In genomic region chr2:53403836-53404413, GRCh38 we compare ENCODE assay signal across 10 cellular contexts.
DNase-seq lines count a peak whose midpoint lies in the region; ATAC-seq and TF ChIP-seq lines count a peak whose summit lies in the region.
"Had no signal": no experiment of that assay in that cellular context is flagged by ENCODE, and none has a peak within 500 bp of the region (broad histone marks: within the 10 kb centered on the region; RNA-seq: fewer than 3 reads in every experiment).

No MANE protein-coding gene starts in this region.

- intact Hi-C loops in sciatic nerve (cut with DNase I): no loop called here

- no peaks in the 10 kb centered on the region for H3K9me3 ChIP-seq in WERI-Rb-1 (ENCODE audit: severe bottlenecking)

- peak overlapping the region; percentile 39 for H2AFZ ChIP-seq in ACC112 (ENCODE audit: low read length, unreplicated experiment)

- H3K36me3 ChIP-seq in ACC112 (ENCODE audit: insufficient read depth, low read length): no peaks in the 10 kb centered on the region
- no peaks in the 10 kb centered on the region for H3K36me3 ChIP-seq in WERI-Rb-1
- H3K36me3 ChIP-seq: cardiac muscle cell had no signal

- no peaks in the 10 kb centered on the region for H3K79me2 ChIP-seq in ACC112 (ENCODE audit: control insufficient read depth, insufficient read depth, low read length, unreplicated experiment)

- ATAC-seq in GM21360 (IDR thresholded peaks at IDR 0.05; ENCODE audit: unreplicated experiment): peak; percentile 63
- ATAC-seq in sciatic nerve: no peak

- peak; percentile 58 for DNase-seq in HS-27A (ENCODE audit: low read depth)
- peak; percentile 63 for DNase-seq in choroid plexus epithelial cell (ENCODE audit: low read depth)
- DNase-seq in WERI-Rb-1: no peak
- no peak for DNase-seq in sciatic nerve (ENCODE audit: low spot score)
- DNase-seq in GF-D8 (lab: John Stamatoyannopoulos, UW): no peak
- no peak for DNase-seq in epidermal melanocyte (ENCODE audit: insufficient read length, low spot score)
- DNase-seq: activated CD4-positive, alpha-beta T cell treated with anti-CD3 and anti-CD28 coated beads for 4 hours had no signal

- H3K27me3 ChIP-seq in ACC112 (ENCODE audit: insufficient read depth, low read length): no peaks in the 10 kb centered on the region
- H3K27me3 ChIP-seq in WERI-Rb-1 (ENCODE audit: insufficient read depth, low read depth, severe bottlenecking): no peaks in the 10 kb centered on the region
- H3K27me3 ChIP-seq: cardiac muscle cell had no signal

- H3K27ac ChIP-seq in ACC112 (ENCODE audit: low read depth, low read length): no peak overlapping the region
- H3K27ac ChIP-seq in WERI-Rb-1: no peak overlapping the region
- H3K27ac ChIP-seq: cardiac muscle cell had no signal

- peaks cover 17% of the 10 kb centered on the region for H3K4me1 ChIP-seq in ACC112 (ENCODE audit: control insufficient read depth, insufficient read depth, low read length, unreplicated experiment)

- TF ChIP-seq CTCF in choroid plexus epithelial cell (conservative IDR thresholded peaks at IDR 0.05; ENCODE audit: low read depth, low read length) (no peak), WERI-Rb-1 (IDR thresholded peaks at IDR 0.05; ENCODE audit: low read depth, low read length) (no peak)

- H3K4me3 ChIP-seq in ACC112 (ENCODE audit: low read depth, low read length): no peak overlapping the region
- no peak overlapping the region for H3K4me3 ChIP-seq in choroid plexus epithelial cell (ENCODE audit: low read depth, low read length)
- H3K4me3 ChIP-seq in WERI-Rb-1 (ENCODE audit: low read depth, low read length): no peak overlapping the region
- H3K4me3 ChIP-seq: cardiac muscle cell had no signal

Comparison
In these comparisons a context has a peak if more than half of its experiments do, and no peak if none do; other contexts are left out.
1. DNase-seq: peak in HS-27A (single experiment) and choroid plexus epithelial cell (single experiment); none in WERI-Rb-1 (single experiment), sciatic nerve (single experiment), GF-D8 (single experiment) and epidermal melanocyte (single experiment).